ENCODE assay signal across 8 cellular contexts in genomic region chr6:113970808-113971676, GRCh38. TPM values are rescaled to one million over a fixed set of nuclear protein-coding genes. Genes with fewer than 3 reads are reported as not detected.
A peak's percentile ranks its signal among the peaks of the same experiment; 100 is the strongest.
DNase-seq lines count a peak whose midpoint lies in the region; ATAC-seq, FAIRE-seq and TF ChIP-seq lines count a peak whose summit lies in the region.

Gene HDAC2, minus strand, starts transcription at chr6:113971148. Its CDS starts 240 bp downstream, at chr6:113970908.

- no TSS peak for BruUV-seq in OCI-LY7 (replicated peaks; lab: Mats Ljungman, UMichigan)

- peaks cover 29% of the 10 kb centered on the region for H4K20me1 ChIP-seq in OCI-LY7 (ENCODE audit: insufficient read depth, low read length)

- H3K36me3 ChIP-seq in OCI-LY7 (ENCODE audit: insufficient read depth, low read length) (no peaks in the 10 kb centered on the region; the same call in 1 of the 2 replicates), mucosa of descending colon (ENCODE audit: low read depth) (no peaks in the 10 kb centered on the region)

- H3K9me3 ChIP-seq in OCI-LY7 (ENCODE audit: low read length) (no peaks in the 10 kb centered on the region), mucosa of descending colon (no peaks in the 10 kb centered on the region)

- peak; percentile 79 for ATAC-seq in GM21367 (IDR thresholded peaks at IDR 0.05; ENCODE audit: unreplicated experiment)
- peak; percentile 92 for ATAC-seq in mucosa of descending colon

- H2AFZ ChIP-seq in OCI-LY7 (ENCODE audit: low read length), result peak within 1 kb of the TSS; percentile 34

- DNase-seq in D341Med (ENCODE audit: low spot score) (peak; percentile 96), HTR-8/SVneo (ENCODE audit: insufficient read length, low spot score) (peak; percentile 87), OCI-LY7 (ENCODE audit: low spot score) (peak; percentile 95), activated T-cell treated with anti-CD3 and anti-CD28 coated beads for 24 hours (ENCODE audit: low read depth) (peak; percentile 84), epithelial cell of esophagus (ENCODE audit: low read depth) (peak; percentile 76), mucosa of descending colon (peak; percentile 85 to 92 (median 91))
- DNase-seq in stimulated activated CD8-positive, alpha-beta memory T cell treated with anti-CD3 and anti-CD28 coated beads, Interleukin-4, amount 100 ng/mL, for 4 hours (ENCODE audit: low read depth in 2 of 2, low spot score in 1 of 2), result peak; percentile 81 to 83

- H3K27ac ChIP-seq in OCI-LY7 (ENCODE audit: low read depth, low read length, poor library complexity, severe bottlenecking), result peak within 1 kb of the TSS; percentile 67

- CTCF ChIA-PET in OCI-LY7 (lab: Charles Lee; ENCODE audit: unreplicated experiment), result interaction anchor here (1.3 kb wide), 1 partner anchor 137 kb away, joined by 3 read pairs; no protein-coding TSS in a partner anchor

- POLR2A ChIA-PET in OCI-LY7 (lab: Charles Lee), result interaction anchor here (0.5 to 2.1 kb wide), 3 partner anchors 10 to 1317 kb away, joined by 3 to 13 read pairs (median 3); no protein-coding TSS in a partner anchor

- no peaks in the 10 kb centered on the region for H3K9me2 ChIP-seq in OCI-LY7 (ENCODE audit: insufficient read depth, low read length)

- H3K4me3 ChIP-seq in OCI-LY7 (ENCODE audit: low read depth, low read length, poor library complexity, severe bottlenecking) (peak within 1 kb of the TSS; percentile 82), epithelial cell of esophagus (ENCODE audit: low read length) (peak within 1 kb of the TSS; percentile 85), mucosa of descending colon (peak within 1 kb of the TSS; percentile 96)

- intact Hi-C loops in OCI-LY7 (cut with micrococcal nuclease; ENCODE audit: unreplicated experiment), result loop anchor here (10.0 kb wide), 1 partner anchor 336 kb away; no protein-coding TSS in a partner anchor
- intact Hi-C loops in mucosa of descending colon (cut with DNase I, micrococcal nuclease), result no loop called here

- FAIRE-seq in HTR-8/SVneo (lab: Jason Lieb, UNC), result peak; percentile 94

- H3K79me2 ChIP-seq in OCI-LY7 (ENCODE audit: insufficient read depth, low read depth, low read length), result peaks cover 46% of the 10 kb centered on the region

- H3K4me1 ChIP-seq in OCI-LY7 (ENCODE audit: insufficient read depth, low read length, poor library complexity, severe bottlenecking), result peaks cover 28% of the 10 kb centered on the region
- peaks cover 23% of the 10 kb centered on the region for H3K4me1 ChIP-seq in mucosa of descending colon (ENCODE audit: low read depth)

- peak within 1 kb of the TSS; percentile 94 for H3K4me2 ChIP-seq in OCI-LY7 (ENCODE audit: low read length)

- TF ChIP-seq CTCF in OCI-LY7 (conservative IDR thresholded peaks at IDR 0.05; ENCODE audit: low read length), result peak; percentile 44
- TF ChIP-seq CTCF in epithelial cell of esophagus (IDR thresholded peaks at IDR 0.05; ENCODE audit: insufficient read depth, low read depth, low read length, missing control alignments), result no peak
- TF ChIP-seq CTCF in mucosa of descending colon (IDR thresholded peaks at IDR 0.05), result no peak

RNA-seq across cellular contexts. Expression of gene HDAC2, which starts in this region (rescaled TPM):
- total RNA-seq in OCI-LY7 (2014; rRNA removed; shearing (Covaris generic)), result 37.3 and 40.5 TPM in 2 replicates
- total RNA-seq in OCI-LY7 (2022), result 121 and 141 TPM in 2 replicates
- total RNA-seq in mucosa of descending colon, result 10 to 100 TPM; 49.3 to 76.2 (median 61.9) TPM

Comparison
In these comparisons a context has a peak if more than half of its experiments do, and no peak if none do; other contexts are left out.
1. Peak in every context shown above with its lines: DNase-seq, ATAC-seq, H3K4me3 ChIP-seq and H3K27ac ChIP-seq.